Comparison of ENCODE assay signal across 9 cellular contexts in the genomic region with DNA sequence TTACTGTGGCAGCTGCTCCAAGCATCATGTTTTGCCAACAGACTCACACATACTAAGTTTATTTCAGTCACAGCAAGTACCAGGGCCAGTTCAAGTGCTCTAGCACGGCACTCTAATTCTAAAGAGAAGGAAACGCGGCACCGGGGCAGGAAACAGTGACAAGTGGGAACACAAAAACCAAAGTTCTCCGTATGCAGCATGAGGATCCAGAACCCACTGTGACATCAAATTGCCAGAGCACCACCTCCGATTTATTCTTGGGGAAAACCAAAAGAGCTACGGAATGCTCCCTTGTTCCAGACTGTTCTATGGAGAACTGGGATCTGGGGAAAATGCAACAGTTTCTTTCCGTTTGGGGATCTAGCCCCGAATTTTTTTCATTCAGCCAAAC. TPM values are rescaled to one million over a fixed set of nuclear protein-coding genes. Genes with fewer than 3 reads are reported as not detected.
DNase-seq lines count a peak whose midpoint lies in the region; ATAC-seq lines count a peak whose summit lies in the region.
"Had no signal": no experiment of that assay in that cellular context is flagged by ENCODE, and none has a peak within 500 bp of the region (broad histone marks: within the 10 kb centered on the region; RNA-seq: fewer than 3 reads in every experiment).

No MANE protein-coding gene starts in this region.

- H3K9me3 Mint-ChIP-seq in activated CD4-positive, alpha-beta memory T cell treated with anti-CD3 and anti-CD28 coated beads for 36 hours = no peaks in the 10 kb centered on the region

- CTCF ChIA-PET in activated CD4-positive, alpha-beta memory T cell treated with anti-CD3 and anti-CD28 coated beads for 36 hours (lab: Charles Lee) = interaction anchor here (0.9 kb wide), 1 partner anchor 83 kb away, joined by 3 read pairs; no protein-coding TSS in a partner anchor

- H3K4me3 ChIP-seq in BLaER1 (peak overlapping the region; percentile 67), skeletal muscle cell (ENCODE audit: low read depth, low read length) (peak overlapping the region; percentile 59)

- peak overlapping the region; percentile 86 for H3K4me3 Mint-ChIP-seq in activated CD4-positive, alpha-beta memory T cell treated with anti-CD3 and anti-CD28 coated beads for 36 hours

- H3K36me3 ChIP-seq in BLaER1 = peaks cover 34% of the 10 kb centered on the region

- peaks cover 38% of the 10 kb centered on the region for H3K4me1 Mint-ChIP-seq in activated CD4-positive, alpha-beta memory T cell treated with anti-CD3 and anti-CD28 coated beads for 36 hours (ENCODE audit: low read depth)

- peaks cover 48% of the 10 kb centered on the region for H3K4me1 ChIP-seq in BLaER1

- intact Hi-C loops in activated CD4-positive, alpha-beta memory T cell treated with anti-CD3 and anti-CD28 coated beads for 36 hours (cut with micrococcal nuclease) = loop anchor here (1.0 to 10.0 kb wide), 9 partner anchors 224 to 1268 kb away; partner anchors contain the start of genes MINDY3, NMT2, TRDMT1 and VIM
- intact Hi-C loops in left cardiac atrium (cut with DNase I) = no loop called here

- peaks cover 27% of the 10 kb centered on the region for H3K36me3 Mint-ChIP-seq in activated CD4-positive, alpha-beta memory T cell treated with anti-CD3 and anti-CD28 coated beads for 36 hours

- H3K9me3 ChIP-seq in BLaER1 = no peaks in the 10 kb centered on the region

- DNase-seq in activated CD4-positive, alpha-beta memory T cell treated with anti-CD3 and anti-CD28 coated beads for 36 hours = peak; percentile 46
- DNase-seq in left cardiac atrium (no peak), skeletal muscle cell (ENCODE audit: low read depth) (no peak), inferior parietal cortex (ENCODE audit: extremely low spot score) (no peak)

- no peaks in the 10 kb centered on the region for H3K27me3 ChIP-seq in BLaER1

- peak overlapping the region; percentile 84 for H3K27ac Mint-ChIP-seq in activated CD4-positive, alpha-beta memory T cell treated with anti-CD3 and anti-CD28 coated beads for 36 hours

- H3K27ac ChIP-seq in BLaER1 = peak overlapping the region; percentile 37; the same call in 1 of the 2 replicates

- POLR2A ChIA-PET in activated CD4-positive, alpha-beta memory T cell treated with anti-CD3 and anti-CD28 coated beads for 36 hours (lab: Charles Lee) = no interaction called here

- peak overlapping the region; percentile 72 for H3K9ac ChIP-seq in BLaER1

- peak; percentile 21 for ATAC-seq in GM19395 (IDR thresholded peaks at IDR 0.05; ENCODE audit: unreplicated experiment)
- peak; percentile 19 for ATAC-seq in HG03378 (IDR thresholded peaks at IDR 0.05; ENCODE audit: unreplicated experiment)
- peak; percentile 2 to 29 for ATAC-seq in left cardiac atrium
- no peak for ATAC-seq in activated CD4-positive, CD25-positive, alpha-beta regulatory T cell treated with anti-CD3 and anti-CD28 coated beads, Interleukin-2, amount 50 U/mL, for 24 hours

- peaks cover 14% of the 10 kb centered on the region for H4K20me1 ChIP-seq in BLaER1

- H3K27me3 Mint-ChIP-seq in activated CD4-positive, alpha-beta memory T cell treated with anti-CD3 and anti-CD28 coated beads for 36 hours = no peaks in the 10 kb centered on the region

- peak overlapping the region; percentile 92 for H3K4me2 ChIP-seq in BLaER1

RNA-seq across cellular contexts. Expression of gene PTER, which starts 0.4 kb away (rescaled TPM):
- 10 to 100 TPM; 25.1 to 27.2 TPM for total RNA-seq in activated CD4-positive, alpha-beta memory T cell treated with anti-CD3 and anti-CD28 coated beads for 36 hours
- 10 to 100 TPM in 1 of 2 donors, 1 to 10 TPM in 1; 7.3 to 16.3 TPM for total RNA-seq in left cardiac atrium
- total RNA-seq: M059J had no signal

Comparison
In these comparisons a context has a peak if more than half of its experiments do, and no peak if none do; other contexts are left out.
1. ATAC-seq: peak in GM19395 (single experiment), HG03378 (single experiment) and left cardiac atrium (2 of 2); none in activated CD4-positive, CD25-positive, alpha-beta regulatory T cell treated with anti-CD3 and anti-CD28 coated beads, Interleukin-2, amount 50 U/mL, for 24 hours (0 of 2).